ENCODE assay signal across 8 cellular contexts in genomic region chr19:11198175-11198534, GRCh38. TPM values are rescaled to one million over a fixed set of nuclear protein-coding genes. Genes with fewer than 3 reads are reported as not detected.
DNase-seq lines count a peak whose midpoint lies in the region; ATAC-seq and TF ChIP-seq lines count a peak whose summit lies in the region.

No MANE protein-coding gene starts in this region.

- H3K27me3 Mint-ChIP-seq in activated CD8-positive, alpha-beta memory T cell treated with anti-CD3 and anti-CD28 coated beads, Interleukin-2, amount 10 ng/mL, durations not matched to agents 7 days and 5 days, result peaks cover 17% of the 10 kb centered on the region
- peaks cover 21% of the 10 kb centered on the region for H3K27me3 Mint-ChIP-seq in activated naive CD8-positive, alpha-beta T cell treated with anti-CD3 and anti-CD28 coated beads, Interleukin-2, amount 50 U/mL, for 24 hours

- H3K27me3 ChIP-seq in left lung, result peaks cover 0 to 10% of the 10 kb centered on the region in 2 donors
- H3K27me3 ChIP-seq in thoracic aorta (replicated peaks; ENCODE audit: insufficient read depth), result no peaks in the 10 kb centered on the region

- H3K36me3 ChIP-seq in left lung (peaks cover 0 to 33% of the 10 kb centered on the region in 2 donors), thoracic aorta (peaks cover 11% of the 10 kb centered on the region)

- H3K4me3 Mint-ChIP-seq in activated CD8-positive, alpha-beta memory T cell treated with anti-CD3 and anti-CD28 coated beads, Interleukin-2, amount 10 ng/mL, durations not matched to agents 7 days and 5 days, result peak overlapping the region; percentile 61
- H3K4me3 Mint-ChIP-seq in activated naive CD8-positive, alpha-beta T cell treated with anti-CD3 and anti-CD28 coated beads, Interleukin-2, amount 50 U/mL, for 24 hours, result peak overlapping the region; percentile 67

- no peaks in the 10 kb centered on the region for H3K9me3 Mint-ChIP-seq in activated CD8-positive, alpha-beta memory T cell treated with anti-CD3 and anti-CD28 coated beads, Interleukin-2, amount 10 ng/mL, durations not matched to agents 7 days and 5 days (ENCODE audit: low read depth)
- H3K9me3 Mint-ChIP-seq in activated naive CD8-positive, alpha-beta T cell treated with anti-CD3 and anti-CD28 coated beads, Interleukin-2, amount 50 U/mL, for 24 hours, result no peaks in the 10 kb centered on the region

- no peaks in the 10 kb centered on the region for H3K36me3 Mint-ChIP-seq in activated CD8-positive, alpha-beta memory T cell treated with anti-CD3 and anti-CD28 coated beads, Interleukin-2, amount 10 ng/mL, durations not matched to agents 7 days and 5 days
- no peaks in the 10 kb centered on the region for H3K36me3 Mint-ChIP-seq in activated naive CD8-positive, alpha-beta T cell treated with anti-CD3 and anti-CD28 coated beads, Interleukin-2, amount 50 U/mL, for 24 hours (ENCODE audit: low read depth)

- H3K4me3 ChIP-seq in left lung, result peak overlapping the region in 1 of 2 donors; percentile 56
- H3K4me3 ChIP-seq in thoracic aorta, result peak overlapping the region; percentile 99

- TF ChIP-seq CTCF in left lung (IDR thresholded peaks at IDR 0.05) (no peak), thoracic aorta (IDR thresholded peaks at IDR 0.05) (no peak)

- no peaks in the 10 kb centered on the region for H3K9me3 ChIP-seq in left lung
- H3K9me3 ChIP-seq in thoracic aorta, result no peaks in the 10 kb centered on the region

- CTCF ChIA-PET in activated CD8-positive, alpha-beta memory T cell treated with anti-CD3 and anti-CD28 coated beads, Interleukin-2, amount 10 ng/mL, durations not matched to agents 7 days and 5 days (lab: Charles Lee), result interaction anchor here (0.6 to 1.6 kb wide), 3 partner anchors 163 to 262 kb away, joined by 3 to 7 read pairs (median 3); no protein-coding TSS in a partner anchor

- peak overlapping the region; percentile 38 to 81 for H3K27ac ChIP-seq in left lung
- peak overlapping the region; percentile 95 to 99 for H3K27ac ChIP-seq in thoracic aorta

- no peak overlapping the region for H3K27ac Mint-ChIP-seq in activated CD8-positive, alpha-beta memory T cell treated with anti-CD3 and anti-CD28 coated beads, Interleukin-2, amount 10 ng/mL, durations not matched to agents 7 days and 5 days
- H3K27ac Mint-ChIP-seq in activated naive CD8-positive, alpha-beta T cell treated with anti-CD3 and anti-CD28 coated beads, Interleukin-2, amount 50 U/mL, for 24 hours, result no peak overlapping the region

- intact Hi-C loops in left lung (cut with DNase I), result loop anchor here in 1 of 2 donors (10.0 kb wide), 1 partner anchor 53 kb away; no protein-coding TSS in a partner anchor

- H3K4me1 ChIP-seq in left lung (peaks cover 14 to 41% of the 10 kb centered on the region in 2 donors), thoracic aorta (ENCODE audit: control insufficient read depth in 1 of 2, low read depth in 2 of 2) (peaks cover 30 to 53% of the 10 kb centered on the region in 2 donors)

- peaks cover 9% of the 10 kb centered on the region for H3K4me1 Mint-ChIP-seq in activated CD8-positive, alpha-beta memory T cell treated with anti-CD3 and anti-CD28 coated beads, Interleukin-2, amount 10 ng/mL, durations not matched to agents 7 days and 5 days
- H3K4me1 Mint-ChIP-seq in activated naive CD8-positive, alpha-beta T cell treated with anti-CD3 and anti-CD28 coated beads, Interleukin-2, amount 50 U/mL, for 24 hours, result peaks cover 7% of the 10 kb centered on the region

- DNase-seq in activated CD8-positive, alpha-beta memory T cell treated with anti-CD3 and anti-CD28 coated beads, Interleukin-2, amount 10 ng/mL, durations not matched to agents 7 days and 5 days, result no peak
- DNase-seq in activated CD8-positive, alpha-beta memory T cell treated with anti-CD3 and anti-CD28 coated beads, Interleukin-2, amount 50 U/mL, for 48 hours, result no peak
- DNase-seq in activated naive CD8-positive, alpha-beta T cell treated with anti-CD3 and anti-CD28 coated beads, Interleukin-2, amount 50 U/mL, for 24 hours, result no peak
- DNase-seq in left lung (no peak), thoracic aorta (ENCODE audit: low spot score) (no peak), NCI-H1417 treated with DMSO at 0.1 percent for 48 hours (lab: John Stamatoyannopoulos, UW) (no peak)

- no peak for ATAC-seq in activated CD8-positive, alpha-beta memory T cell treated with anti-CD3 and anti-CD28 coated beads, Interleukin-2, amount 10 ng/mL, durations not matched to agents 7 days and 5 days
- no peak for ATAC-seq in activated naive CD8-positive, alpha-beta T cell treated with anti-CD3 and anti-CD28 coated beads, Interleukin-2, amount 50 U/mL, for 24 hours
- ATAC-seq in left lung (peak; percentile 2), thoracic aorta (ENCODE audit: insufficient number of reproducible peaks, low FRiP score, low read depth) (no peak), HG03159 (IDR thresholded peaks at IDR 0.05; ENCODE audit: unreplicated experiment) (no peak), HG03469 (IDR thresholded peaks at IDR 0.05; ENCODE audit: unreplicated experiment) (no peak)

RNA-seq across cellular contexts. Expression of gene KANK2, which starts 0.8 kb away (rescaled TPM):
- total RNA-seq in activated CD8-positive, alpha-beta memory T cell treated with anti-CD3 and anti-CD28 coated beads, Interleukin-2, amount 10 ng/mL, durations not matched to agents 7 days and 5 days, result 1 to 10 TPM; 1.8 to 2.3 TPM
- total RNA-seq in left lung (100 to 1,000 TPM; 179 to 194 TPM), thoracic aorta (100 to 1,000 TPM; 647 to 689 TPM)

RNA-seq across cellular contexts. Expression of gene ANGPTL8, which starts 41.3 kb away (rescaled TPM):
- not detected for total RNA-seq in activated CD8-positive, alpha-beta memory T cell treated with anti-CD3 and anti-CD28 coated beads, Interleukin-2, amount 10 ng/mL, durations not matched to agents 7 days and 5 days
- total RNA-seq in left lung (not detected), thoracic aorta (not detected)

RNA-seq across cellular contexts. Expression of gene SPC24, which starts 42.6 kb away (rescaled TPM):
- 10 to 100 TPM; 62.8 to 85.5 TPM for total RNA-seq in activated CD8-positive, alpha-beta memory T cell treated with anti-CD3 and anti-CD28 coated beads, Interleukin-2, amount 10 ng/mL, durations not matched to agents 7 days and 5 days
- total RNA-seq in left lung, result 10 to 100 TPM in 1 of 2 donors, 1 to 10 TPM in 1; 5.4 to 12.1 TPM
- 1 to 10 TPM; 2.4 to 4.7 TPM for total RNA-seq in thoracic aorta

Comparison
In these comparisons a context has a peak if more than half of its experiments do, and no peak if none do; other contexts are left out.
1. RNA of gene KANK2, which starts 0.8 kb away (total RNA-seq): 647 to 689 TPM in thoracic aorta and 179 to 194 TPM in left lung; 1.8 to 2.3 TPM in activated CD8-positive, alpha-beta memory T cell treated with anti-CD3 and anti-CD28 coated beads, Interleukin-2, amount 10 ng/mL, durations not matched to agents 7 days and 5 days; every median in the first group is over 10 times any median in the second.
2. RNA of gene SPC24, which starts 42.6 kb away (total RNA-seq): 62.8 to 85.5 TPM in activated CD8-positive, alpha-beta memory T cell treated with anti-CD3 and anti-CD28 coated beads, Interleukin-2, amount 10 ng/mL, durations not matched to agents 7 days and 5 days; 5.4 to 12.1 TPM in left lung and 2.4 to 4.7 TPM in thoracic aorta; every median in the first group is over 4 times any median in the second.